In genomic region chr20:32749914-32750637, GRCh38 we compare ENCODE assay signal across 19 cellular contexts. TPM values are rescaled to one million over a fixed set of nuclear protein-coding genes. Genes with fewer than 3 reads are reported as not detected.
DNase-seq lines count a peak whose midpoint lies in the region; ATAC-seq, FAIRE-seq and TF ChIP-seq lines count a peak whose summit lies in the region.
"Had no signal": no experiment of that assay in that cellular context is flagged by ENCODE, and none has a peak within 500 bp of the region (broad histone marks: within the 10 kb centered on the region; RNA-seq: fewer than 3 reads in every experiment).

No MANE protein-coding gene starts in this region.

- H3K27me3 ChIP-seq in HepG2 (ENCODE audit: control insufficient read depth in 1 of 2, insufficient read depth in 2 of 2, low read length in 2 of 2), result no peaks in the 10 kb centered on the region
- H3K27me3 ChIP-seq in right lobe of liver, result no peaks in the 10 kb centered on the region
- H3K27me3 ChIP-seq in ectodermal cell (ENCODE audit: control insufficient read depth, insufficient read depth, low read length, poor library complexity, severe bottlenecking), result no peaks in the 10 kb centered on the region
- H3K27me3 ChIP-seq: upper lobe of left lung had no signal

- peaks cover 30% of the 10 kb centered on the region for H3K4me1 ChIP-seq in HepG2 (ENCODE audit: insufficient read depth, low read length)
- no peaks in the 10 kb centered on the region for H3K4me1 ChIP-seq in right lobe of liver
- peaks cover 18% of the 10 kb centered on the region for H3K4me1 ChIP-seq in ectodermal cell (ENCODE audit: control insufficient read depth, insufficient read depth, low read length)
- H3K4me1 ChIP-seq: lower lobe of right lung, upper lobe of left lung had no signal

- no peaks in the 10 kb centered on the region for H3K9me3 Mint-ChIP-seq in Calu3 (ENCODE audit: low read depth, unreplicated experiment)
- H3K9me3 Mint-ChIP-seq in activated CD4-positive, alpha-beta T cell treated with anti-CD3 and anti-CD28 coated beads, Interleukin-2, amount 10 ng/mL, durations not matched to agents 7 days and 5 days, result no peaks in the 10 kb centered on the region
- H3K9me3 Mint-ChIP-seq: activated B cell treated with CpG ODN at 0.5 μM for 24 hours; activated naive CD8-positive, alpha-beta T cell treated with anti-CD3 and anti-CD28 coated beads, Interleukin-2, amount 50 U/mL, for 24 hours; effector memory CD8-positive, alpha-beta T cell; naive thymus-derived CD4-positive, alpha-beta T cell; T-helper 1 cell treated with Interleukin-12 subunit alpha and Interleukin-12 subunit beta and Interleukin-4 antibody, amounts not matched to agents 30 μg/mL and 1 μg/mL, for 36 hours had no signal

- no peak overlapping the region for H3K9ac ChIP-seq in HepG2 (ENCODE audit: insufficient read depth, low read depth, low read length)

- H3K9me3 ChIP-seq in HepG2 (ENCODE audit: low read length) (no peaks in the 10 kb centered on the region), right lobe of liver (no peaks in the 10 kb centered on the region), ectodermal cell (ENCODE audit: control insufficient read depth, low read length) (no peaks in the 10 kb centered on the region)
- H3K9me3 ChIP-seq: lower lobe of right lung, upper lobe of left lung had no signal

- in situ Hi-C loops in HepG2 (cut with HindIII; ENCODE audit: extremely low pct_ligation_motif_present, low pct_unique_long_range_greater_than_20kb), result loop anchor here (25.0 kb wide), 1 partner anchor 238 kb away; no protein-coding TSS in a partner anchor

- no peak for DNase-seq in HepG2 (ENCODE audit: low spot score)
- no peak for DNase-seq in right lobe of liver
- DNase-seq in left kidney (ENCODE audit: low read depth, low spot score), result peak; percentile 80
- DNase-seq in Calu3, result no peak
- no peak for DNase-seq in activated CD4-positive, alpha-beta T cell treated with anti-CD3 and anti-CD28 coated beads, Interleukin-2, amount 10 ng/mL, durations not matched to agents 7 days and 5 days
- DNase-seq: activated B cell treated with CpG ODN at 0.5 μM for 24 hours; activated naive CD8-positive, alpha-beta T cell treated with anti-CD3 and anti-CD28 coated beads, Interleukin-2, amount 50 U/mL, for 24 hours; C1 segment of cervical spinal cord; effector memory CD8-positive, alpha-beta T cell; lower lobe of right lung; naive thymus-derived CD4-positive, alpha-beta T cell; SHP77; stimulated activated CD4-positive, alpha-beta T cell treated with anti-CD3 and anti-CD28 coated beads, Interleukin-12 subunit alpha, Interleukin-12 subunit beta, amount 100 ng/mL, for 4 hours; upper lobe of left lung had no signal

- H4K20me1 ChIP-seq in HepG2 (ENCODE audit: insufficient read depth, low read length), result no peaks in the 10 kb centered on the region

- no peak overlapping the region for H3K4me3 Mint-ChIP-seq in Calu3 (ENCODE audit: low read depth, unreplicated experiment)
- H3K4me3 Mint-ChIP-seq in activated CD4-positive, alpha-beta T cell treated with anti-CD3 and anti-CD28 coated beads, Interleukin-2, amount 10 ng/mL, durations not matched to agents 7 days and 5 days, result no peak overlapping the region
- H3K4me3 Mint-ChIP-seq: activated B cell treated with CpG ODN at 0.5 μM for 24 hours; activated naive CD8-positive, alpha-beta T cell treated with anti-CD3 and anti-CD28 coated beads, Interleukin-2, amount 50 U/mL, for 24 hours; effector memory CD8-positive, alpha-beta T cell; naive thymus-derived CD4-positive, alpha-beta T cell; T-helper 1 cell treated with Interleukin-12 subunit alpha and Interleukin-12 subunit beta and Interleukin-4 antibody, amounts not matched to agents 30 μg/mL and 1 μg/mL, for 36 hours had no signal

- H3K4me1 Mint-ChIP-seq in Calu3 (ENCODE audit: low read depth, unreplicated experiment), result peaks cover 10% of the 10 kb centered on the region
- H3K4me1 Mint-ChIP-seq in activated CD4-positive, alpha-beta T cell treated with anti-CD3 and anti-CD28 coated beads, Interleukin-2, amount 10 ng/mL, durations not matched to agents 7 days and 5 days, result peaks cover under 1% of the 10 kb centered on the region

- ATAC-seq in HepG2 (no peak), right lobe of liver (no peak), HG03135 (IDR thresholded peaks at IDR 0.05; ENCODE audit: unreplicated experiment) (no peak), HG02623 (IDR thresholded peaks at IDR 0.05; ENCODE audit: unreplicated experiment) (no peak)
- ATAC-seq: activated naive CD8-positive, alpha-beta T cell treated with anti-CD3 and anti-CD28 coated beads, Interleukin-2, amount 50 U/mL, for 24 hours; effector memory CD8-positive, alpha-beta T cell; lower lobe of right lung; naive thymus-derived CD4-positive, alpha-beta T cell had no signal

- no peak for TF ChIP-seq POLR2A in HepG2 (IDR thresholded peaks at IDR 0.05; ENCODE audit: insufficient read depth in 1 of 2, low read depth in 2 of 2, low read length in 2 of 2)
- no peak for TF ChIP-seq POLR2A in right lobe of liver (IDR thresholded peaks at IDR 0.05)

- no peak for FAIRE-seq in HepG2 (lab: Jason Lieb, UNC)
- FAIRE-seq: A204.1 had no signal

- no peak overlapping the region for H3K4me2 ChIP-seq in HepG2 (ENCODE audit: low read depth, low read length)

- CTCF ChIA-PET in HepG2 (lab: Yijun Ruan, JAX; ENCODE audit: low intra/inter-chr PET ratio, low total read pairs) (no interaction called here), Calu3 (lab: Charles Lee) (no interaction called here)
- CTCF ChIA-PET in activated CD4-positive, alpha-beta T cell treated with anti-CD3 and anti-CD28 coated beads, Interleukin-2, amount 10 ng/mL, durations not matched to agents 7 days and 5 days (lab: Charles Lee), result no interaction called here

- TF ChIP-seq RAD21 in HepG2 (CRISPR knock-in tag; IDR thresholded peaks at IDR 0.05), result no peak

- H3K27ac Mint-ChIP-seq in Calu3 (ENCODE audit: unreplicated experiment), result no peak overlapping the region
- H3K27ac Mint-ChIP-seq in activated CD4-positive, alpha-beta T cell treated with anti-CD3 and anti-CD28 coated beads, Interleukin-2, amount 10 ng/mL, durations not matched to agents 7 days and 5 days, result no peak overlapping the region
- H3K27ac Mint-ChIP-seq: activated B cell treated with CpG ODN at 0.5 μM for 24 hours; activated naive CD8-positive, alpha-beta T cell treated with anti-CD3 and anti-CD28 coated beads, Interleukin-2, amount 50 U/mL, for 24 hours; effector memory CD8-positive, alpha-beta T cell; naive thymus-derived CD4-positive, alpha-beta T cell; T-helper 1 cell treated with Interleukin-12 subunit alpha and Interleukin-12 subunit beta and Interleukin-4 antibody, amounts not matched to agents 30 μg/mL and 1 μg/mL, for 36 hours had no signal

- H3K27ac ChIP-seq in HepG2 (ENCODE audit: extremely low read length, insufficient read depth, low read length) (no peak overlapping the region), right lobe of liver (no peak overlapping the region), ectodermal cell (ENCODE audit: insufficient read depth, low read depth, low read length, poor library complexity, severe bottlenecking) (peak overlapping the region; percentile 74)
- H3K27ac ChIP-seq: lower lobe of right lung had no signal

- TF ChIP-seq EP300 in HepG2 (IDR thresholded peaks at IDR 0.05; ENCODE audit: low read depth in 2 of 2, low read length in 2 of 2) (no peak), HepG2 (CRISPR knock-in tag; IDR thresholded peaks at IDR 0.05; ENCODE audit: borderline replicate concordance) (no peak)

- POLR2A ChIA-PET in HepG2 (lab: Yijun Ruan, JAX), result no interaction called here
- POLR2A ChIA-PET in activated CD4-positive, alpha-beta T cell treated with anti-CD3 and anti-CD28 coated beads, Interleukin-2, amount 10 ng/mL, durations not matched to agents 7 days and 5 days (lab: Charles Lee), result no interaction called here

- TF ChIP-seq CTCF in HepG2 (CRISPR knock-in tag; IDR thresholded peaks at IDR 0.05) (no peak), right lobe of liver (IDR thresholded peaks at IDR 0.05) (no peak), Calu3 (IDR thresholded peaks at IDR 0.05; ENCODE audit: unreplicated experiment) (no peak)

- H3K36me3 Mint-ChIP-seq in Calu3 (ENCODE audit: insufficient read depth, unreplicated experiment), result peaks cover 1% of the 10 kb centered on the region
- H3K36me3 Mint-ChIP-seq in activated CD4-positive, alpha-beta T cell treated with anti-CD3 and anti-CD28 coated beads, Interleukin-2, amount 10 ng/mL, durations not matched to agents 7 days and 5 days (ENCODE audit: low read depth), result no peaks in the 10 kb centered on the region
- H3K36me3 Mint-ChIP-seq: naive thymus-derived CD4-positive, alpha-beta T cell had no signal

- H3K4me3 ChIP-seq in HepG2 (replicated peaks in 1 of 3; ENCODE audit: insufficient read depth in 1 of 3, low read depth in 2 of 3, low read length in 3 of 3) (no peak overlapping the region), right lobe of liver (no peak overlapping the region), ectodermal cell (ENCODE audit: insufficient read depth, low read depth, low read length) (no peak overlapping the region)
- H3K4me3 ChIP-seq: lower lobe of right lung, upper lobe of left lung had no signal

- intact Hi-C loops in HepG2 (cut with micrococcal nuclease; ENCODE audit: unreplicated experiment) (no loop called here), right lobe of liver (cut with DNase I) (no loop called here), Calu3 (cut with micrococcal nuclease; ENCODE audit: unreplicated experiment) (no loop called here)

- 57% methylated on average over 11 of the region's 11 CpGs for WGBS in HepG2 (ENCODE audit: low lambda C conversion rate)
- 60% methylated on average over 9 of the region's 11 CpGs for WGBS in right lobe of liver (ENCODE audit: insufficient coverage, low coverage, low lambda C conversion rate, missing lambda C conversion rate)
- WGBS in ectodermal cell, 2 experiments, result 23 to 27% methylated on average over 11 of the region's 11 CpGs

- BruUV-seq in HepG2 (replicated peaks; lab: Mats Ljungman, UMichigan) (no TSS peak), Calu3 (replicated peaks; lab: Mats Ljungman, UMichigan) (no TSS peak)

- no peaks in the 10 kb centered on the region for H3K36me3 ChIP-seq in HepG2 (replicated peaks in 1 of 2; ENCODE audit: control insufficient read depth in 1 of 2, insufficient read depth in 2 of 2, low read length in 2 of 2)
- no peaks in the 10 kb centered on the region for H3K36me3 ChIP-seq in right lobe of liver
- no peaks in the 10 kb centered on the region for H3K36me3 ChIP-seq in ectodermal cell (ENCODE audit: control insufficient read depth, insufficient read depth, low read length)
- H3K36me3 ChIP-seq: lower lobe of right lung, upper lobe of left lung had no signal

- H3K79me2 ChIP-seq in HepG2 (ENCODE audit: insufficient read depth, low read length), result no peaks in the 10 kb centered on the region

- no peaks in the 10 kb centered on the region for H3K27me3 Mint-ChIP-seq in Calu3 (ENCODE audit: unreplicated experiment)
- H3K27me3 Mint-ChIP-seq in activated CD4-positive, alpha-beta T cell treated with anti-CD3 and anti-CD28 coated beads, Interleukin-2, amount 10 ng/mL, durations not matched to agents 7 days and 5 days, result no peaks in the 10 kb centered on the region
- H3K27me3 Mint-ChIP-seq: activated B cell treated with CpG ODN at 0.5 μM for 24 hours; activated naive CD8-positive, alpha-beta T cell treated with anti-CD3 and anti-CD28 coated beads, Interleukin-2, amount 50 U/mL, for 24 hours; effector memory CD8-positive, alpha-beta T cell had no signal

- H2AFZ ChIP-seq in HepG2 (ENCODE audit: low read length), result no peak overlapping the region

RNA-seq across cellular contexts. Expression of gene COMMD7, which starts 6.8 kb away (rescaled TPM):
- total RNA-seq in HepG2 (2016; rRNA removed; fragmentation: Illumina TruSeq; extraction: Trizol) (42.1 and 50.7 TPM in 2 replicates), right lobe of liver (10 to 100 TPM; 15.2 to 21.3 (median 18.6) TPM), Calu3 (2022) (51.0 and 56.0 TPM in 2 replicates)
- 43.5 and 46.2 TPM in 2 replicates for total RNA-seq in HepG2 (2016; cell fraction: cytosol; rRNA removed; fragmentation: Illumina TruSeq; extraction: Trizol; ENCODE audit: low read depth)
- total RNA-seq in HepG2 (2016; cell fraction: insoluble cytoplasmic fraction; rRNA removed; fragmentation: Illumina TruSeq; extraction: Trizol), result 45.7 and 51.2 TPM in 2 replicates
- 61.6 and 66.4 TPM in 2 replicates for total RNA-seq in HepG2 (2016; cell fraction: membrane; rRNA removed; fragmentation: Illumina TruSeq; extraction: Trizol)
- 18.5 and 21.3 TPM in 2 replicates for total RNA-seq in HepG2 (2016; cell fraction: nucleus; rRNA removed; fragmentation: Illumina TruSeq; extraction: Trizol)
- 53.3 and 57.6 TPM in 2 replicates for polyA plus RNA-seq in HepG2 (2011; rRNA removed)
- polyA plus RNA-seq in HepG2 (2011; cell fraction: cytosol; rRNA removed), result 43.6 and 53.1 TPM in 2 replicates
- polyA plus RNA-seq in HepG2 (2011; cell fraction: nucleus; rRNA removed), result 25.7 and 36.0 TPM in 2 replicates
- polyA plus RNA-seq in HepG2 (2012), result 41.4 and 42.8 TPM in 2 replicates
- 58.9 and 74.1 TPM in 2 replicates for polyA plus RNA-seq in HepG2 (2016; cell fraction: cytosol; fragmentation: Illumina TruSeq; extraction: Trizol; ENCODE audit: low read depth)
- polyA plus RNA-seq in HepG2 (2016; cell fraction: insoluble cytoplasmic fraction; fragmentation: Illumina TruSeq; extraction: Trizol; ENCODE audit: low read depth), result 70.1 and 77.5 TPM in 2 replicates
- 74.5 and 89.5 TPM in 2 replicates for polyA plus RNA-seq in HepG2 (2016; cell fraction: membrane; fragmentation: Illumina TruSeq; extraction: Trizol; ENCODE audit: low read depth)
- 54.8 and 59.1 TPM in 2 replicates for polyA plus RNA-seq in HepG2 (2016; cell fraction: nucleus; fragmentation: Illumina TruSeq; extraction: Trizol; ENCODE audit: insufficient read depth, low read depth)
- polyA minus RNA-seq in HepG2 (2011; rRNA and poly(A)+ RNA removed; ENCODE audit: low replicate concordance), result 21.5 and 39.2 TPM in 2 replicates
- 16.5 and 16.9 TPM in 2 replicates for polyA minus RNA-seq in HepG2 (2011; cell fraction: cytosol; rRNA and poly(A)+ RNA removed)
- polyA minus RNA-seq in HepG2 (2011; cell fraction: nucleus; rRNA and poly(A)+ RNA removed), result 9.7 and 13.8 TPM in 2 replicates
- polyA plus RNA-seq in ectodermal cell (2013, experiment 1 of 4), result 47.2 TPM
- polyA plus RNA-seq in ectodermal cell (2013, experiment 2 of 4), result 46.9 TPM
- polyA plus RNA-seq in ectodermal cell (2013, experiment 3 of 4), result 42.8 TPM
- 42.1 TPM for polyA plus RNA-seq in ectodermal cell (2013, experiment 4 of 4)
- 10 to 100 TPM; 63.4 to 75.7 TPM for total RNA-seq in activated CD4-positive, alpha-beta T cell treated with anti-CD3 and anti-CD28 coated beads, Interleukin-2, amount 10 ng/mL, durations not matched to agents 7 days and 5 days

RNA-seq across cellular contexts. Expression of gene DNMT3B, which starts 12.1 kb away (rescaled TPM):
- 13.2 and 13.9 TPM in 2 replicates for total RNA-seq in HepG2 (2016; rRNA removed; fragmentation: Illumina TruSeq; extraction: Trizol)
- 4.8 and 5.6 TPM in 2 replicates for total RNA-seq in HepG2 (2016; cell fraction: cytosol; rRNA removed; fragmentation: Illumina TruSeq; extraction: Trizol; ENCODE audit: low read depth)
- total RNA-seq in HepG2 (2016; cell fraction: insoluble cytoplasmic fraction; rRNA removed; fragmentation: Illumina TruSeq; extraction: Trizol), result 12.3 and 14.0 TPM in 2 replicates
- 7.7 TPM in 2 replicates for total RNA-seq in HepG2 (2016; cell fraction: membrane; rRNA removed; fragmentation: Illumina TruSeq; extraction: Trizol)
- 11.8 and 13.9 TPM in 2 replicates for total RNA-seq in HepG2 (2016; cell fraction: nucleus; rRNA removed; fragmentation: Illumina TruSeq; extraction: Trizol)
- polyA plus RNA-seq in HepG2 (2011; rRNA removed), result 3.8 and 4.5 TPM in 2 replicates
- 2.1 and 2.3 TPM in 2 replicates for polyA plus RNA-seq in HepG2 (2011; cell fraction: cytosol; rRNA removed)
- 9.9 and 12.6 TPM in 2 replicates for polyA plus RNA-seq in HepG2 (2011; cell fraction: nucleus; rRNA removed)
- 2.3 and 4.4 TPM in 2 replicates for polyA plus RNA-seq in HepG2 (2012)
- polyA plus RNA-seq in HepG2 (2016; cell fraction: cytosol; fragmentation: Illumina TruSeq; extraction: Trizol; ENCODE audit: low read depth), result 0.97 and 1.1 TPM in 2 replicates
- polyA plus RNA-seq in HepG2 (2016; cell fraction: insoluble cytoplasmic fraction; fragmentation: Illumina TruSeq; extraction: Trizol; ENCODE audit: low read depth), result 12.3 and 14.5 TPM in 2 replicates
- polyA plus RNA-seq in HepG2 (2016; cell fraction: membrane; fragmentation: Illumina TruSeq; extraction: Trizol; ENCODE audit: low read depth), result 3.8 and 4.4 TPM in 2 replicates
- 27.6 and 29.8 TPM in 2 replicates for polyA plus RNA-seq in HepG2 (2016; cell fraction: nucleus; fragmentation: Illumina TruSeq; extraction: Trizol; ENCODE audit: insufficient read depth, low read depth)
- polyA minus RNA-seq in HepG2 (2011; rRNA and poly(A)+ RNA removed; ENCODE audit: low replicate concordance), result 4.9 and 9.1 TPM in 2 replicates
- polyA minus RNA-seq in HepG2 (2011; cell fraction: cytosol; rRNA and poly(A)+ RNA removed), result 1.8 and 2.3 TPM in 2 replicates
- 2.6 and 3.0 TPM in 2 replicates for polyA minus RNA-seq in HepG2 (2011; cell fraction: nucleus; rRNA and poly(A)+ RNA removed)
- total RNA-seq in right lobe of liver, result under 1 TPM; 0.43 to 0.88 (median 0.65) TPM
- polyA plus RNA-seq in ectodermal cell (2013, experiment 1 of 4), result 92.5 TPM
- 99.9 TPM for polyA plus RNA-seq in ectodermal cell (2013, experiment 2 of 4)
- polyA plus RNA-seq in ectodermal cell (2013, experiment 3 of 4), result 61.7 TPM
- polyA plus RNA-seq in ectodermal cell (2013, experiment 4 of 4), result 60.2 TPM
- total RNA-seq in Calu3 (2022), result 8.4 and 10.8 TPM in 2 replicates
- total RNA-seq in activated CD4-positive, alpha-beta T cell treated with anti-CD3 and anti-CD28 coated beads, Interleukin-2, amount 10 ng/mL, durations not matched to agents 7 days and 5 days, result 1 to 10 TPM; 3.7 to 4.1 TPM
